In genomic region chr7:67696124-67696523, GRCh38 we compare ENCODE assay signal across 18 cellular contexts.
A peak's percentile ranks its signal among the peaks of the same experiment; 100 is the strongest.
DNase-seq lines count a peak whose midpoint lies in the region; ATAC-seq and TF ChIP-seq lines count a peak whose summit lies in the region.
"Had no signal": no experiment of that assay in that cellular context is flagged by ENCODE, and none has a peak within 500 bp of the region (broad histone marks: within the 10 kb centered on the region; RNA-seq: fewer than 3 reads in every experiment).

No MANE protein-coding gene starts in this region.

- H3K4me1 ChIP-seq in right lobe of liver, result peaks cover 0 to 21% (median 8%) of the 10 kb centered on the region in 4 donors
- H3K4me1 ChIP-seq: BE2C had no signal

- H3K4me3 Mint-ChIP-seq in Calu3 (ENCODE audit: low read depth, unreplicated experiment), result peak overlapping the region; percentile 66
- H3K4me3 Mint-ChIP-seq: CD14-positive monocyte; CD4-positive, alpha-beta T cell; CD8-positive, alpha-beta memory T cell had no signal

- no peak for TF ChIP-seq CTCF in Calu3 (IDR thresholded peaks at IDR 0.05; ENCODE audit: unreplicated experiment)
- TF ChIP-seq CTCF in VCaP (conservative IDR thresholded peaks at IDR 0.05), result no peak
- no peak for TF ChIP-seq CTCF in right lobe of liver (IDR thresholded peaks at IDR 0.05)

- H3K9me3 ChIP-seq in right lobe of liver, result no peaks in the 10 kb centered on the region
- H3K9me3 ChIP-seq: BE2C had no signal

- no peaks in the 10 kb centered on the region for H3K27me3 ChIP-seq in right lobe of liver
- H3K27me3 ChIP-seq: BLaER1 treated with 17β-estradiol and CSF1 and Interleukin-3, amounts not matched to agents 10 nM and 100 nM had no signal

- BruUV-seq in Calu3 (replicated peaks; lab: Mats Ljungman, UMichigan), result no TSS peak

- ATAC-seq in right lobe of liver (peak; percentile 40 to 68 (median 57)), GM18505 (IDR thresholded peaks at IDR 0.05; ENCODE audit: unreplicated experiment) (no peak), HG03432 (IDR thresholded peaks at IDR 0.05; ENCODE audit: unreplicated experiment) (no peak), GM18858 (IDR thresholded peaks at IDR 0.05; ENCODE audit: unreplicated experiment) (no peak)

- WGBS in right lobe of liver (ENCODE audit: insufficient coverage, low coverage, low lambda C conversion rate, missing lambda C conversion rate), result 36% methylated on average over 5 of the region's 5 CpGs

- no peaks in the 10 kb centered on the region for H3K36me3 Mint-ChIP-seq in Calu3 (ENCODE audit: insufficient read depth, unreplicated experiment)
- H3K36me3 Mint-ChIP-seq: CD14-positive monocyte; CD8-positive, alpha-beta memory T cell had no signal

- H3K27ac ChIP-seq in VCaP (peak overlapping the region; percentile 83), right lobe of liver (no peak overlapping the region)
- H3K27ac ChIP-seq: BLaER1 treated with 17β-estradiol and CSF1 and Interleukin-3, amounts not matched to agents 10 nM and 100 nM; GM23248 had no signal

- CTCF ChIA-PET in Calu3 (lab: Charles Lee), result interaction anchor here (0.6 kb wide), 1 partner anchor 1205 kb away, joined by 4 read pairs; no protein-coding TSS in a partner anchor

- no peaks in the 10 kb centered on the region for H3K36me3 ChIP-seq in right lobe of liver
- H3K36me3 ChIP-seq: BE2C; BLaER1 treated with 17β-estradiol and CSF1 and Interleukin-3, amounts not matched to agents 10 nM and 100 nM had no signal

- no peak overlapping the region for H3K4me3 ChIP-seq in right lobe of liver
- H3K4me3 ChIP-seq: BLaER1 treated with 17β-estradiol and CSF1 and Interleukin-3, amounts not matched to agents 10 nM and 100 nM; GM23248 had no signal

- peaks cover 18% of the 10 kb centered on the region for H3K4me1 Mint-ChIP-seq in Calu3 (ENCODE audit: low read depth, unreplicated experiment)
- H3K4me1 Mint-ChIP-seq: CD14-positive monocyte; CD8-positive, alpha-beta memory T cell had no signal

- no peaks in the 10 kb centered on the region for H3K27me3 Mint-ChIP-seq in Calu3 (ENCODE audit: unreplicated experiment)
- H3K27me3 Mint-ChIP-seq: CD4-positive, alpha-beta T cell; CD8-positive, alpha-beta memory T cell had no signal

- H3K9me3 Mint-ChIP-seq in Calu3 (ENCODE audit: low read depth, unreplicated experiment), result peaks cover 7% of the 10 kb centered on the region

- peak overlapping the region; percentile 45 for H3K27ac Mint-ChIP-seq in Calu3 (ENCODE audit: unreplicated experiment)
- H3K27ac Mint-ChIP-seq: CD14-positive monocyte; CD4-positive, alpha-beta T cell; CD8-positive, alpha-beta memory T cell had no signal

- DNase-seq in Calu3 (no peak), right lobe of liver (peak in 1 of 3 donors; percentile 78)
- DNase-seq: AML-193; BE2C; CD4-positive, alpha-beta T cell; CD8-positive, alpha-beta memory T cell; DMS53; DMS79 treated with DMSO at 0.1 percent for 48 hours; GF-D8; GM23248; H7; HCEC 1CT had no signal

- TF ChIP-seq POLR2A in right lobe of liver (IDR thresholded peaks at IDR 0.05) (no peak), GM18505 (IDR thresholded peaks at IDR 0.05; ENCODE audit: borderline replicate concordance, extremely low read depth, insufficient read depth, insufficient read length) (no peak)

- intact Hi-C loops in Calu3 (cut with micrococcal nuclease; ENCODE audit: unreplicated experiment), result no loop called here
- intact Hi-C loops in right lobe of liver (cut with DNase I), result no loop called here

Comparison
In these comparisons a context has a peak if more than half of its experiments do, and no peak if none do; other contexts are left out.
1. ATAC-seq: peak in right lobe of liver (4 of 4); none in GM18505 (single experiment), HG03432 (single experiment) and GM18858 (single experiment).